Comparison of ENCODE assay signal across 33 cellular contexts in the genomic region with DNA sequence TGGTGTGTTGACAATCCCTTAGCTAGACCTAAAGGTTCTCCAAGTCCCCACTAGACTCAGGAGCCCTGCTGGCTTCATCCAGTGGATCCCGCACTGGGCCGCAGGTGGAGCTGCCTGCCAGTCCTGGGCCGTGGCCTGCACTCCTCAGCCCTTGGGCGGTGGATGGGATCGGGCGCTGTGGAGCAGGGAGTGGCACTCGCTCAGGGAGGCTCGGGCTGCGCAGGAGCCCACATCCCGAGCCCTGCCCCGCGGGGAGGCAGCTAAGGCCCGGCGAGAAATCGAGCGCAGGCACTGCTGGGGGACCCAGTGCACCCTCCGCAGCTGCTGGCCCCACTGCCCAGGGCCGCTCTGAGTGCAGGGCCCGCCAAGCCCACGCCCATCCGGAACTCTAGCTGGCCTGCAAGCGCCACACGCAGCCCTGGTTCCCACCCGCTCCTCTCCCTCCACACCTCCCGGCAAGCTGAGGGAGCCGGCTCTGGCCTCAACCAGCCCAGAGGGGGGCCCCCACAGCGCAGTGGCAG.
"Had no signal": no experiment of that assay in that cellular context is flagged by ENCODE, and none has a peak within 500 bp of the region (broad histone marks: within the 10 kb centered on the region; RNA-seq: fewer than 3 reads in every experiment).

No MANE protein-coding gene starts in this region.

- H3K9ac ChIP-seq: KMS-11 had no signal

- H3K4me2 ChIP-seq: KMS-11 had no signal

- H3K27ac ChIP-seq: KMS-11 had no signal

- DNase-seq: Karpas-422, Kasumi-1, KBM-7, KG1, MM.1S, MV-4-11, NCI-H1048, NCI-H1092, NCI-H1092 treated with DMSO at 0.1 percent for 48 hours, NCI-H1105, NCI-H1105 treated with DMSO at 0.1 percent for 48 hours, NCI-H1417, NCI-H1417 treated with DMSO at 0.1 percent for 48 hours, NCI-H1436, NCI-H1436 treated with DMSO at 0.1 percent for 48 hours, NCI-H146, NCI-H1694, NCI-H1694 treated with DMSO at 0.1 percent for 48 hours, NCI-H187, NCI-H187 treated with DMSO at 0.1 percent for 48 hours, NCI-H1930, NCI-H2029, NCI-H2029 treated with DMSO at 0.1 percent for 48 hours, NCI-H2081, NCI-H2081 treated with DMSO at 0.1 percent for 48 hours, NCI-H2107, NCI-H2171, NCI-H2171 treated with DMSO at 0.1 percent for 48 hours, NCI-H226, NCI-H345, NCI-H446, NCI-H446 treated with DMSO at 0.1 percent for 48 hours had no signal
